Comparison of ENCODE assay signal across 1 cellular context in the genomic region with DNA sequence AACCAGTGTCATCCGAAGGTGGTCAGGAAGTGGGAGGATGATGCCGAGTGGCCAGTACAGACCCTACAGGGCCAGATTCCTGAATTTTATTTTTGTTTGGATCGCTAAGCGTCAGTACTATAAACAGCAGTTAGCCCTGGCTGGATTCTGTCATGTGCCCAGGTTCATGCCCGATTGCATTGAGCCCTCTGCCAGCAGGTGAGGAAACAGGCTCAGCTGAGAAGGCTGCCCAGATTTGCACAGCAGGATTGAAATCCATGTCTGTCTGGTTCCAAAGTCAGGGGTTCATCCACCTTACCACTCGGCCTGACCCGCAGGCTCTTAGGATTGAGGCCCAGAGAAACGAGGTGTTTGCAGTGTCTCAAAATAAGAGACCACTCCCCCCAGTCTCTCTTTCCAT.
TF ChIP-seq lines count a peak whose summit lies in the region.

No MANE protein-coding gene starts in this region.

TF ChIP-seq in K562, 482 proteins besides CTCF, POLR2A, EP300 and RAD21:
- TF ChIP-seq POLR3A (IDR thresholded peaks at IDR 0.05; ENCODE audit: borderline replicate concordance, extremely low read depth, insufficient read depth, insufficient read length): no peak
- TF ChIP-seq RNF2 (IDR thresholded peaks at IDR 0.05): no peak
- no peak for TF ChIP-seq MED1 (CRISPR knock-in tag; IDR thresholded peaks at IDR 0.05; ENCODE audit: borderline replicate concordance)
- TF ChIP-seq, protein P1, sequence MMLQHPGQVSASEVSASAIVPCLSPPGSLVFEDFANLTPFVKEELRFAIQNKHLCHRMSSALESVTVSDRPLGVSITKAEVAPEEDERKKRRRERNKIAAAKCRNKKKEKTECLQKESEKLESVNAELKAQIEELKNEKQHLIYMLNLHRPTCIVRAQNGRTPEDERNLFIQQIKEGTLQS (IDR thresholded peaks at IDR 0.05): no peak
- TF ChIP-seq, protein P1 (CRISPR knock-in tag; conservative IDR thresholded peaks at IDR 0.05): no peak
- no peak for TF ChIP-seq CBX2 (IDR thresholded peaks at IDR 0.05; ENCODE audit: insufficient read depth, low read length, poor library complexity, severe bottlenecking)
- TF ChIP-seq ZNF699 (CRISPR knock-in tag; IDR thresholded peaks at IDR 0.05; ENCODE audit: insufficient replicate concordance): no peak
- TF ChIP-seq JUND (IDR thresholded peaks at IDR 0.05; ENCODE audit: borderline replicate concordance, low read depth, low read length): no peak
- no peak for TF ChIP-seq JUND (tag; IDR thresholded peaks at IDR 0.05; ENCODE audit: borderline replicate concordance, low read depth, low read length)
- TF ChIP-seq, protein P2, sequence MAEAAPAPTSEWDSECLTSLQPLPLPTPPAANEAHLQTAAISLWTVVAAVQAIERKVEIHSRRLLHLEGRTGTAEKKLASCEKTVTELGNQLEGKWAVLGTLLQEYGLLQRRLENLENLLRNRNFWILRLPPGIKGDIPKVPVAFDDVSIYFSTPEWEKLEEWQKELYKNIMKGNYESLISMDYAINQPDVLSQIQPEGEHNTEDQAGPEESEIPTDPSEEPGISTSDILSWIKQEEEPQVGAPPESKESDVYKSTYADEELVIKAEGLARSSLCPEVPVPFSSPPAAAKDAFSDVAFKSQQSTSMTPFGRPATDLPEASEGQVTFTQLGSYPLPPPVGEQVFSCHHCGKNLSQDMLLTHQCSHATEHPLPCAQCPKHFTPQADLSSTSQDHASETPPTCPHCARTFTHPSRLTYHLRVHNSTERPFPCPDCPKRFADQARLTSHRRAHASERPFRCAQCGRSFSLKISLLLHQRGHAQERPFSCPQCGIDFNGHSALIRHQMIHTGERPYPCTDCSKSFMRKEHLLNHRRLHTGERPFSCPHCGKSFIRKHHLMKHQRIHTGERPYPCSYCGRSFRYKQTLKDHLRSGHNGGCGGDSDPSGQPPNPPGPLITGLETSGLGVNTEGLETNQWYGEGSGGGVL (CRISPR knock-in tag; IDR thresholded peaks at IDR 0.05): no peak
- TF ChIP-seq, protein P3, sequence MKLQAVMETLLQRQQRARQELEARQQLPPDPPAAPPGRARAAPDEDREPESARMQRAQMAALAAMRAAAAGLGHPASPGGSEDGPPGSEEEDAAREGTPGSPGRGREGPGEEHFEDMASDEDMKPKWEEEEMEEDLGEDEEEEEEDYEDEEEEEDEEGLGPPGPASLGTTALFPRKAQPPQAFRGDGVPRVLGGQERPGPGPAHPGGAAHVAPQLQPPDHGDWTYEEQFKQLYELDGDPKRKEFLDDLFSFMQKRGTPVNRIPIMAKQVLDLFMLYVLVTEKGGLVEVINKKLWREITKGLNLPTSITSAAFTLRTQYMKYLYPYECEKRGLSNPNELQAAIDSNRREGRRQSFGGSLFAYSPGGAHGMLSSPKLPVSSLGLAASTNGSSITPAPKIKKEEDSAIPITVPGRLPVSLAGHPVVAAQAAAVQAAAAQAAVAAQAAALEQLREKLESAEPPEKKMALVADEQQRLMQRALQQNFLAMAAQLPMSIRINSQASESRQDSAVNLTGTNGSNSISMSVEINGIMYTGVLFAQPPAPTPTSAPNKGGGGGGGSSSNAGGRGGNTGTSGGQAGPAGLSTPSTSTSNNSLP (IDR thresholded peaks at IDR 0.05; ENCODE audit: borderline replicate concordance, low read depth, low read length): no peak
- no peak for TF ChIP-seq POLR2B (IDR thresholded peaks at IDR 0.05; ENCODE audit: low read depth, partially characterized antibody)
